Comparison of ENCODE assay signal across 14 cellular contexts in the genomic region with DNA sequence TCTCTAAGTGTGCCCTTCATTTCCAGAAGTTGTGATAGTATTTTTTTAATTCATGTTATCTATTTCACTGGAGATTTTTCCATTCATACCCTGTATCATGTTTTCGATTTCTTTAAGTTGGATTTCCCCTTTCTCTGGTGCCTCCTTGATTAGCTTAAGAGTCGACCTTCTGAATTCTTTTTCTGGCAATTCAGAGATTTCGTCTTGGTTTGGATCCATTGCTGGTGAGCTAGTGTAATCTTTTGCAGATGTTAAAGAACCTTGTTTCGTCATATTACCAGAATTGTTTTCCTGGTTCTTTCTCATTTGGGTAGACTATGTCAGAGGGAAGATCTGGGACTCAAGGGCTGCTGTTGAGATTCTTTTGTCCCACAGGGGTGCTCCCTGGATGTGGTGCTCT.
"Had no signal": no experiment of that assay in that cellular context is flagged by ENCODE, and none has a peak within 500 bp of the region (broad histone marks: within the 10 kb centered on the region; RNA-seq: fewer than 3 reads in every experiment).

No MANE protein-coding gene starts in this region.

- H3K27ac Mint-ChIP-seq: activated T-helper 2 cell treated with anti-CD3 and anti-CD28 coated beads, Interferon-gamma antibody, Interleukin-2, Interleukin-4, amounts not matched to agents 10 μg/mL and 5 μg/mL and 100 μg/mL, durations not matched to agents 14 hours and 24 hours and 36 hours had no signal

- DNase-seq: activated CD4-positive, alpha-beta T cell treated with anti-CD3 and anti-CD28 coated beads, Interleukin-2, amount 50 U/mL, for 4 hours; activated naive CD4-positive, alpha-beta T cell treated with anti-CD3 and anti-CD28 coated beads, Interleukin-2, amount 50 U/mL, for 16 hours; central memory CD4-positive, alpha-beta T cell; effector memory CD4-positive, alpha-beta T cell; foreskin fibroblast; naive thymus-derived CD4-positive, alpha-beta T cell; occipital lobe; SK-N-SH; stimulated activated CD4-positive, alpha-beta T cell treated with anti-CD3 and anti-CD28 coated beads, Interleukin-1b, Interleukin-23, amount 100 ng/mL, for 48 hours; stomach had no signal

- H3K4me1 Mint-ChIP-seq: neural crest cell had no signal

- ATAC-seq: left lung; naive thymus-derived CD4-positive, alpha-beta T cell; right lobe of liver had no signal

- H3K4me3 Mint-ChIP-seq: naive thymus-derived CD4-positive, alpha-beta T cell; neural crest cell had no signal
